4 cellular contexts compared by ENCODE assay signal in the genomic region with DNA sequence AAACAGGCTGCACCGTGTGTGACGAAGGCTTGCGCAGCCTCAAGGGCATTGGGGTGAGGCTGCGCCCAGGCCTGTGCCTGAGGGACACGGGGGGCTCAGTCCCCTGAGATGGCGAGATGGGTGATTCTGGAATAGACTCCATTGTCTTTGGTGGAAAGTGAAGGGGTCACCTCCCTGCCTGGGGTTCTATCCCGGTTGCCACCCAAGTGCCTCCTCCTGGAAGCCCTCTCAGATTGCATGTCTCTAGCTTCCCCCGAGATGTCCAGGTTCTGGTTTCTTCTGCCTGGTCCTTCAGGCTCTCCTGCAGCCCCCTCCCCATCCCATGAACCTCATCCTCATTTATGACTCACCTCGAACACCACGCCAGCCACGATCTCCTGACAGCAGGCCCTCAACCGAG.
TF ChIP-seq lines count a peak whose summit lies in the region.

No MANE protein-coding gene starts in this region.

TF ChIP-seq in A549, 52 proteins besides CTCF, POLR2A, EP300 and RAD21:
- TF ChIP-seq, protein P1, sequence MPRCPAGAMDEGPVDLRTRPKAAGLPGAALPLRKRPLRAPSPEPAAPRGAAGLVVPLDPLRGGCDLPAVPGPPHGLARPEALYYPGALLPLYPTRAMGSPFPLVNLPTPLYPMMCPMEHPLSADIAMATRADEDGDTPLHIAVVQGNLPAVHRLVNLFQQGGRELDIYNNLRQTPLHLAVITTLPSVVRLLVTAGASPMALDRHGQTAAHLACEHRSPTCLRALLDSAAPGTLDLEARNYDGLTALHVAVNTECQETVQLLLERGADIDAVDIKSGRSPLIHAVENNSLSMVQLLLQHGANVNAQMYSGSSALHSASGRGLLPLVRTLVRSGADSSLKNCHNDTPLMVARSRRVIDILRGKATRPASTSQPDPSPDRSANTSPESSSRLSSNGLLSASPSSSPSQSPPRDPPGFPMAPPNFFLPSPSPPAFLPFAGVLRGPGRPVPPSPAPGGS (IDR thresholded peaks at IDR 0.05) = no peak
- TF ChIP-seq CHD4 (IDR thresholded peaks at IDR 0.05; ENCODE audit: borderline replicate concordance) (no peak), ZSCAN20 (CRISPR knock-in tag; IDR thresholded peaks at IDR 0.05) (no peak), POLR2AphosphoS2 (conservative IDR thresholded peaks at IDR 0.05; ENCODE audit: low read length) (no peak), MAZ (IDR thresholded peaks at IDR 0.05; ENCODE audit: borderline replicate concordance, low read depth, low read length) (no peak), ZFP36 (IDR thresholded peaks at IDR 0.05; ENCODE audit: borderline replicate concordance, partially characterized antibody) (peak; percentile 83), EHF (CRISPR knock-in tag; IDR thresholded peaks at IDR 0.05) (no peak), E2F6 (IDR thresholded peaks at IDR 0.05; ENCODE audit: borderline replicate concordance, low read depth) (no peak)

TF ChIP-seq in HEK293, 187 proteins besides CTCF, POLR2A, EP300 and RAD21:
- TF ChIP-seq ZNF311 (tag by site-specific recombination; IDR thresholded peaks at IDR 0.05; ENCODE audit: borderline replicate concordance) (no peak), ZIC2 (tag by site-specific recombination; IDR thresholded peaks at IDR 0.05) (0 out of 2 replicates have a peak, but pooled peaks have one; percentile 30), ZNF138 (tag by site-specific recombination; IDR thresholded peaks at IDR 0.05; ENCODE audit: borderline replicate concordance) (no peak), TCF7L2 (IDR thresholded peaks at IDR 0.05; ENCODE audit: borderline replicate concordance, low read depth, low read length) (no peak), ZNF658 (tag by site-specific recombination; IDR thresholded peaks at IDR 0.05) (no peak)
- TF ChIP-seq, protein P2, sequence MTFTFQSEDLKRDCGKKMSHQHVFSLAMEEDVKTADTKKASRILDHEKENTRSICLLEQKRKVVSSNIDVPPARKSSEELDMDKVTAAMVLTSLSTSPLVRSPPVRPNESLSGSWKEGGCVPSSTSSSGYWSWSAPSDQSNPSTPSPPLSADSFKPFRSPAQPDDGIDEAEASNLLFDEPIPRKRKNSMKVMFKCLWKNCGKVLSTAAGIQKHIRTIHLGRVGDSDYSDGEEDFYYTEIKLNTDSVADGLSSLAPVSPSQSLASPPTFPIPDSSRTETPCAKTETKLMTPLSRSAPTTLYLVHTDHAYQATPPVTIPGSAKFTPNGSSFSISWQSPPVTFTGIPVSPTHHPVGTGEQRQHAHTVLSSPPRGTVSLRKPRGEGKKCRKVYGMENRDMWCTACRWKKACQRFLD (tag by site-specific recombination; IDR thresholded peaks at IDR 0.05) = no peak

TF ChIP-seq in K562, 482 proteins besides CTCF, POLR2A, EP300 and RAD21:
- no peak for TF ChIP-seq ZBTB8A (IDR thresholded peaks at IDR 0.05; ENCODE audit: partially characterized antibody)
- no peak for TF ChIP-seq HSF4 (CRISPR knock-in tag; IDR thresholded peaks at IDR 0.05; ENCODE audit: borderline replicate concordance)
- no peak for TF ChIP-seq NFATC3 (IDR thresholded peaks at IDR 0.05)
- no peak for TF ChIP-seq SIN3A (IDR thresholded peaks at IDR 0.05; ENCODE audit: borderline replicate concordance in 2 of 2, control insufficient read depth in 1 of 2, low read depth in 2 of 2, low read length in 2 of 2)
- TF ChIP-seq IRF1 (CRISPR knock-in tag; IDR thresholded peaks at IDR 0.05; ENCODE audit: borderline replicate concordance) = no peak
- TF ChIP-seq CXXC5 (CRISPR knock-in tag; IDR thresholded peaks at IDR 0.05) = no peak
- TF ChIP-seq, protein P3, sequence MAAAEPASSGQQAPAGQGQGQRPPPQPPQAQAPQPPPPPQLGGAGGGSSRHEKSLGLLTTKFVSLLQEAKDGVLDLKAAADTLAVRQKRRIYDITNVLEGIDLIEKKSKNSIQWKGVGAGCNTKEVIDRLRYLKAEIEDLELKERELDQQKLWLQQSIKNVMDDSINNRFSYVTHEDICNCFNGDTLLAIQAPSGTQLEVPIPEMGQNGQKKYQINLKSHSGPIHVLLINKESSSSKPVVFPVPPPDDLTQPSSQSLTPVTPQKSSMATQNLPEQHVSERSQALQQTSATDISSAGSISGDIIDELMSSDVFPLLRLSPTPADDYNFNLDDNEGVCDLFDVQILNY (CRISPR knock-in tag; IDR thresholded peaks at IDR 0.05) = no peak
- no peak for TF ChIP-seq NR4A1 (CRISPR knock-in tag; IDR thresholded peaks at IDR 0.05)
- TF ChIP-seq NR4A1 (tag; IDR thresholded peaks at IDR 0.05) = no peak
- peak; percentile 80 for TF ChIP-seq RBM25 (IDR thresholded peaks at IDR 0.05; ENCODE audit: low read depth, low read length, severe bottlenecking)
- no peak for TF ChIP-seq TEAD4 (IDR thresholded peaks at IDR 0.05; ENCODE audit: low read length)
- no peak for TF ChIP-seq TEAD4 (CRISPR knock-in tag; IDR thresholded peaks at IDR 0.05; ENCODE audit: borderline replicate concordance)
- TF ChIP-seq ZFX (CRISPR knock-in tag; IDR thresholded peaks at IDR 0.05) = no peak
- TF ChIP-seq ZNF436 (CRISPR knock-in tag; IDR thresholded peaks at IDR 0.05) = 0 out of 2 replicates have a peak, but pooled peaks have one; percentile 54
- TF ChIP-seq KDM2B (CRISPR knock-in tag; IDR thresholded peaks at IDR 0.05) = no peak
- TF ChIP-seq ZNF766 (CRISPR knock-in tag; conservative IDR thresholded peaks at IDR 0.05) = no peak
- TF ChIP-seq RBFOX2 (IDR thresholded peaks at IDR 0.05; ENCODE audit: low read depth, low read length) = 0 out of 2 replicates have a peak, but pooled peaks have one; percentile 15
- peak; percentile 58 for TF ChIP-seq BCOR (IDR thresholded peaks at IDR 0.05)
- TF ChIP-seq YBX1 (IDR thresholded peaks at IDR 0.05) = no peak
- no peak for TF ChIP-seq DEAF1 (CRISPR knock-in tag; IDR thresholded peaks at IDR 0.05)
- TF ChIP-seq, protein P4, sequence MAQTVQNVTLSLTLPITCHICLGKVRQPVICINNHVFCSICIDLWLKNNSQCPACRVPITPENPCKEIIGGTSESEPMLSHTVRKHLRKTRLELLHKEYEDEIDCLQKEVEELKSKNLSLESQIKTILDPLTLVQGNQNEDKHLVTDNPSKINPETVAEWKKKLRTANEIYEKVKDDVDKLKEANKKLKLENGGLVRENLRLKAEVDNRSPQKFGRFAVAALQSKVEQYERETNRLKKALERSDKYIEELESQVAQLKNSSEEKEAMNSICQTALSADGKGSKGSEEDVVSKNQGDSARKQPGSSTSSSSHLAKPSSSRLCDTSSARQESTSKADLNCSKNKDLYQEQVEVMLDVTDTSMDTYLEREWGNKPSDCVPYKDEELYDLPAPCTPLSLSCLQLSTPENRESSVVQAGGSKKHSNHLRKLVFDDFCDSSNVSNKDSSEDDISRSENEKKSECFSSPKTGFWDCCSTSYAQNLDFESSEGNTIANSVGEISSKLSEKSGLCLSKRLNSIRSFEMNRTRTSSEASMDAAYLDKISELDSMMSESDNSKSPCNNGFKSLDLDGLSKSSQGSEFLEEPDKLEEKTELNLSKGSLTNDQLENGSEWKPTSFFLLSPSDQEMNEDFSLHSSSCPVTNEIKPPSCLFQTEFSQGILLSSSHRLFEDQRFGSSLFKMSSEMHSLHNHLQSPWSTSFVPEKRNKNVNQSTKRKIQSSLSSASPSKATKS (CRISPR knock-in tag; IDR thresholded peaks at IDR 0.05) = no peak
- peak; percentile 98 for TF ChIP-seq ZFP36 (IDR thresholded peaks at IDR 0.05; ENCODE audit: low read depth, low read length, partially characterized antibody)
- no peak for TF ChIP-seq RB1 (IDR thresholded peaks at IDR 0.05; ENCODE audit: low read depth)

TF ChIP-seq in GM23338, 12 proteins besides CTCF, POLR2A, EP300 and RAD21:
- TF ChIP-seq STAT1 (IDR thresholded peaks at IDR 0.05; ENCODE audit: unreplicated experiment) = no peak
